In genomic region chr9:22175972-22176545, GRCh38 we compare ENCODE assay signal across 2 cellular contexts.
A peak's percentile ranks its signal among the peaks of the same experiment; 100 is the strongest.
TF ChIP-seq lines count a peak whose summit lies in the region.

No MANE protein-coding gene starts in this region.

TF ChIP-seq in GM12878, 131 proteins besides CTCF, POLR2A, EP300 and RAD21 (continued from another document):
- TF ChIP-seq ZNF592 (IDR thresholded peaks at IDR 0.05) (no peak), JUNB (IDR thresholded peaks at IDR 0.05) (no peak), NFYA (IDR thresholded peaks at IDR 0.05; ENCODE audit: borderline replicate concordance, low read depth, low read length) (no peak), ETV6 (conservative IDR thresholded peaks at IDR 0.05 in 1 of 2, IDR thresholded peaks at IDR 0.05 in 1 of 2; ENCODE audit: borderline replicate concordance in 1 of 2, low read depth in 1 of 2) (peak in 1 of 2 experiments; percentile 38; a peak in 1 of 4 replicates), RB1 (IDR thresholded peaks at IDR 0.05; ENCODE audit: borderline replicate concordance) (no peak), CBFB (IDR thresholded peaks at IDR 0.05; ENCODE audit: low read depth) (no peak)

TF ChIP-seq in SK-N-SH treated with all-trans-retinoic acid at 6 μM for 48 hours, 23 proteins besides CTCF, POLR2A, EP300 and RAD21 (continued from another document):
- TF ChIP-seq TSHZ2 (CRISPR knock-in tag; IDR thresholded peaks at IDR 0.05), result no peak
- TF ChIP-seq ZFP30 (CRISPR knock-in tag; IDR thresholded peaks at IDR 0.05), result no peak
- no peak for TF ChIP-seq SNAI2 (CRISPR knock-in tag; IDR thresholded peaks at IDR 0.05)
